Comparison of ENCODE assay signal across 8 cellular contexts in genomic region chr5:96687812-96688453, GRCh38. TPM values are rescaled to one million over a fixed set of nuclear protein-coding genes. Genes with fewer than 3 reads are reported as not detected.
DNase-seq lines count a peak whose midpoint lies in the region; ATAC-seq and TF ChIP-seq lines count a peak whose summit lies in the region.

No MANE protein-coding gene starts in this region.

- peak overlapping the region; percentile 36 for H3K4me2 ChIP-seq in KMS-11

- H3K4me1 ChIP-seq in KMS-11 (ENCODE audit: low read depth, poor library complexity, severe bottlenecking), result peaks cover 24% of the 10 kb centered on the region

- peak; percentile 31 for DNase-seq in NCI-H2171 treated with DMSO at 0.1 percent for 48 hours (lab: John Stamatoyannopoulos, UW)
- no peak for DNase-seq in NCI-H2171 (lab: John Stamatoyannopoulos, UW)
- DNase-seq in SW480 (ENCODE audit: low spot score), result peak; percentile 84
- peak; percentile 79 for DNase-seq in fibroblast of the aortic adventitia (ENCODE audit: low read depth)
- peak; percentile 51 for DNase-seq in pulmonary artery endothelial cell (ENCODE audit: low read depth, low spot score)
- no peak for DNase-seq in NCI-H774 (lab: John Stamatoyannopoulos, UW)

- no peak overlapping the region for H2AFZ ChIP-seq in KMS-11 (ENCODE audit: low read depth)

- no peaks in the 10 kb centered on the region for H3K36me3 ChIP-seq in KMS-11 (ENCODE audit: insufficient read depth)

- TF ChIP-seq CTCF in KMS-11 (conservative IDR thresholded peaks at IDR 0.05; ENCODE audit: low read depth, low read length) (peak; percentile 69), fibroblast of the aortic adventitia (IDR thresholded peaks at IDR 0.05; ENCODE audit: insufficient read depth, low read length) (peak; percentile 76)

- H3K27me3 ChIP-seq in KMS-11 (ENCODE audit: insufficient read depth, low read depth), result no peaks in the 10 kb centered on the region

- 0 out of 2 replicates have a peak, but pooled peaks cover 3% of the 10 kb centered on the region for H3K79me2 ChIP-seq in KMS-11 (ENCODE audit: insufficient read depth, low read depth)

- ATAC-seq in GM21723 (IDR thresholded peaks at IDR 0.05; ENCODE audit: unreplicated experiment), result peak; percentile 92

- no peak overlapping the region for H3K4me3 ChIP-seq in KMS-11 (IDR thresholded peaks at IDR 0.05; ENCODE audit: insufficient read depth, low read depth, low read length)
- H3K4me3 ChIP-seq in fibroblast of the aortic adventitia (ENCODE audit: low read depth, low read length), result peak overlapping the region; percentile 7

- H4K20me1 ChIP-seq in KMS-11 (ENCODE audit: insufficient read depth), result no peaks in the 10 kb centered on the region

- no peak overlapping the region for H3K9ac ChIP-seq in KMS-11

- H3K27ac ChIP-seq in KMS-11, result no peak overlapping the region

RNA-seq across cellular contexts. Expression of gene CAST, which starts 25.8 kb away (rescaled TPM):
- total RNA-seq in fibroblast of the aortic adventitia (ENCODE audit: low replicate concordance) (388 and 398 TPM in 2 replicates), pulmonary artery endothelial cell (109 and 112 TPM in 2 replicates)

Comparison
In these comparisons a context has a peak if more than half of its experiments do, and no peak if none do; other contexts are left out.
1. DNase-seq: peak in NCI-H2171 treated with DMSO at 0.1 percent for 48 hours (single experiment), SW480 (single experiment), fibroblast of the aortic adventitia (single experiment) and pulmonary artery endothelial cell (single experiment); none in NCI-H2171 (single experiment) and NCI-H774 (single experiment).